In the genomic region with DNA sequence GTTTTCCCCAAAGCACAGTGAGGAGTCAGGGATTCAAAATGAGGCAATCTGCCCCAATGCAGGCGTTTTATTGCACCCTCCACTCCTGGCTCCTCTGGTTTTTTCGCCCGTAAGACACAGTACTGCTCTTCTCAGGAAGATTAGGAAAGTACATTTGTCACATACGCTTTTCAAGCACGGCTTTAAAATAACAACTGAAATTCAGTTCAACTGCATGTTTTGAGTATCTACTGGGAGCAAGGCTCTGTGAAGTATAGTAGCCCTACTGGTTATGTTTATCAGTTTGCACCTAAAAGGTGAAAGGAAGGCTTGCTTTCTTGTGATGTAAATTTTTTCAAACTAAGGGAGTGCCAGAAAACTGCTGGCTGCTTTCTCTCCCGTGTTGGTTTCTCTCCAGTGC, we compare ENCODE assay signal across 8 cellular contexts. TPM values are rescaled to one million over a fixed set of nuclear protein-coding genes. Genes with fewer than 3 reads are reported as not detected.
DNase-seq lines count a peak whose midpoint lies in the region; ATAC-seq lines count a peak whose summit lies in the region.

No MANE protein-coding gene starts in this region.

- no peak for ATAC-seq in activated naive CD8-positive, alpha-beta T cell treated with anti-CD3 and anti-CD28 coated beads, Interleukin-2, amount 50 U/mL, for 24 hours

- H3K36me3 ChIP-seq in stomach smooth muscle (ENCODE audit: control insufficient read depth in 2 of 2, insufficient read depth in 2 of 2, low read length in 2 of 2), result peaks cover 0 to 3% of the 10 kb centered on the region in 2 donors

- no peaks in the 10 kb centered on the region for H3K27me3 Mint-ChIP-seq in activated naive CD8-positive, alpha-beta T cell treated with anti-CD3 and anti-CD28 coated beads, Interleukin-2, amount 50 U/mL, for 24 hours
- H3K27me3 Mint-ChIP-seq in immature natural killer cell (ENCODE audit: low read depth in 3 of 3), result peaks cover 13 to 21% (median 20%) of the 10 kb centered on the region in 3 donors

- H3K27ac Mint-ChIP-seq in activated naive CD8-positive, alpha-beta T cell treated with anti-CD3 and anti-CD28 coated beads, Interleukin-2, amount 50 U/mL, for 24 hours, result peak overlapping the region; percentile 87
- H3K27ac Mint-ChIP-seq in immature natural killer cell, result peak overlapping the region; percentile 94 to 99 (median 96)

- peaks cover 41% of the 10 kb centered on the region for H3K4me1 Mint-ChIP-seq in activated naive CD8-positive, alpha-beta T cell treated with anti-CD3 and anti-CD28 coated beads, Interleukin-2, amount 50 U/mL, for 24 hours
- H3K4me1 Mint-ChIP-seq in immature natural killer cell, result peaks cover 26 to 32% of the 10 kb centered on the region in 2 donors

- DNase-seq in AG08395 (ENCODE audit: low spot score) (peak; percentile 13), HT-29 (ENCODE audit: low spot score) (peak; percentile 40), immature natural killer cell (no peak), cerebellum (ENCODE audit: low spot score) (no peak), NCI-H1092 treated with DMSO at 0.1 percent for 48 hours (lab: John Stamatoyannopoulos, UW) (no peak), OCI-M2 (lab: John Stamatoyannopoulos, UW; ENCODE audit: unreplicated experiment) (no peak)
- DNase-seq in activated naive CD8-positive, alpha-beta T cell treated with anti-CD3 and anti-CD28 coated beads, Interleukin-2, amount 50 U/mL, for 24 hours, result no peak

- peak overlapping the region; percentile 87 to 100 for H3K9ac ChIP-seq in stomach smooth muscle (ENCODE audit: low read length in 2 of 2)

- no peaks in the 10 kb centered on the region for H3K27me3 ChIP-seq in stomach smooth muscle (ENCODE audit: control insufficient read depth in 1 of 2, insufficient read depth in 2 of 2, low read length in 2 of 2)

- peaks cover 24% of the 10 kb centered on the region for H3K4me1 ChIP-seq in stomach smooth muscle (ENCODE audit: control insufficient read depth, insufficient read depth, low read length)

- H3K4me3 ChIP-seq in stomach smooth muscle (ENCODE audit: low read length in 2 of 2), result peak overlapping the region; percentile 95 to 97

- peak overlapping the region; percentile 87 for H3K4me3 Mint-ChIP-seq in activated naive CD8-positive, alpha-beta T cell treated with anti-CD3 and anti-CD28 coated beads, Interleukin-2, amount 50 U/mL, for 24 hours
- H3K4me3 Mint-ChIP-seq in immature natural killer cell, result peak overlapping the region; percentile 94 to 96 (median 95)

- peak overlapping the region; percentile 100 for H3K27ac ChIP-seq in stomach smooth muscle (ENCODE audit: low read length)

- H3K36me3 Mint-ChIP-seq in activated naive CD8-positive, alpha-beta T cell treated with anti-CD3 and anti-CD28 coated beads, Interleukin-2, amount 50 U/mL, for 24 hours (ENCODE audit: low read depth), result peaks cover 3% of the 10 kb centered on the region
- peaks cover 15 to 24% (median 20%) of the 10 kb centered on the region in 3 donors for H3K36me3 Mint-ChIP-seq in immature natural killer cell

- no peaks in the 10 kb centered on the region for H3K9me3 ChIP-seq in stomach smooth muscle (ENCODE audit: control insufficient read depth in 2 of 2, low read length in 2 of 2)

- H3K9me3 Mint-ChIP-seq in activated naive CD8-positive, alpha-beta T cell treated with anti-CD3 and anti-CD28 coated beads, Interleukin-2, amount 50 U/mL, for 24 hours, result no peaks in the 10 kb centered on the region
- no peaks in the 10 kb centered on the region for H3K9me3 Mint-ChIP-seq in immature natural killer cell

RNA-seq across cellular contexts. Expression of a gene that starts 1.9 kb away (rescaled TPM):
- 13.0 and 23.2 TPM in 2 replicates for total RNA-seq in HT-29 (2014; rRNA removed; shearing (Covaris generic))
- 10 to 100 TPM in 2 of 3 donors, 1 to 10 TPM in 1; 9.2 to 13.3 (median 11.8) TPM for polyA plus RNA-seq in immature natural killer cell
- total RNA-seq in cerebellum, result 39.2 TPM

Comparison
In these comparisons a context has a peak if more than half of its experiments do, and no peak if none do; other contexts are left out.
1. DNase-seq: peak in AG08395 (single experiment) and HT-29 (single experiment); none in activated naive CD8-positive, alpha-beta T cell treated with anti-CD3 and anti-CD28 coated beads, Interleukin-2, amount 50 U/mL, for 24 hours (single experiment), immature natural killer cell (0 of 3), cerebellum (single experiment), NCI-H1092 treated with DMSO at 0.1 percent for 48 hours (single experiment) and OCI-M2 (single experiment).